In the genomic region with DNA sequence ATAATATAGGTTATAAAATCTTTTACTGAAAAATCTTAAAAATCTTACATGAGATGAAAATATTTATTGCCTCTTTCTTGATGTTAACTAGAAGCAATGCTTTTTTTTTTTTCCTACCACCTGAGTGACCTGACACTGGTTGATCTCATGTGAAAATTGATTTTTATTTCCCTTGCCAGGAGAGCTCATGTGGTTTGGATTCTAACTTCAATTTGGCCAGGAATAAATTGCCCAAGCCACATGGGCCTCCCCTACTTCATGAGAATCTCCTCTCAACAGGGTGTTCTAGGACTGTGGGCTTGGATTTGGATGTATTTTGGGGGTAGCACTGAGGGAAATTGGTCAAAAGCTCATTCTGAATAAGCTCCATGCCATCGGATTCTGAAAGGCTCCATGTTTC, we compare ENCODE assay signal across 34 cellular contexts. TPM values are rescaled to one million over a fixed set of nuclear protein-coding genes. Genes with fewer than 3 reads are reported as not detected.
"Had no signal": no experiment of that assay in that cellular context is flagged by ENCODE, and none has a peak within 500 bp of the region (broad histone marks: within the 10 kb centered on the region; RNA-seq: fewer than 3 reads in every experiment).

No MANE protein-coding gene starts in this region.

- H3K9me3 ChIP-seq: SK-N-SH had no signal

- H3K27me3 ChIP-seq: brain microvascular endothelial cell, cardiac muscle cell, SJSA1 had no signal

- H3K4me1 Mint-ChIP-seq: activated CD4-positive, alpha-beta T cell treated with anti-CD3 and anti-CD28 coated beads for 36 hours; activated CD4-positive, alpha-beta T cell treated with anti-CD3 and anti-CD28 coated beads, Interleukin-2, amount 10 ng/mL, durations not matched to agents 7 days and 5 days; activated naive CD4-positive, alpha-beta T cell treated with anti-CD3 and anti-CD28 coated beads, Interleukin-2, amount 10 ng/mL, durations not matched to agents 7 days and 5 days; activated naive CD8-positive, alpha-beta T cell treated with anti-CD3 and anti-CD28 coated beads, Interleukin-2, amount 50 U/mL, for 24 hours; central memory CD8-positive, alpha-beta T cell had no signal

- H3K9ac ChIP-seq: SK-N-SH had no signal

- H3K4me2 ChIP-seq: SK-N-SH had no signal

- H3K27ac ChIP-seq: brain microvascular endothelial cell, cardiac muscle cell, SJSA1 had no signal

- FAIRE-seq: TTC549 had no signal

- H3K4me1 ChIP-seq: SJSA1 had no signal

- H3K4me3 Mint-ChIP-seq: activated CD4-positive, alpha-beta T cell treated with anti-CD3 and anti-CD28 coated beads for 36 hours; activated CD4-positive, alpha-beta T cell treated with anti-CD3 and anti-CD28 coated beads, Interleukin-2, amount 10 ng/mL, durations not matched to agents 7 days and 5 days; activated CD8-positive, alpha-beta T cell treated with anti-CD3 and anti-CD28 coated beads, Interleukin-2, amount 10 ng/mL, durations not matched to agents 7 days and 5 days; activated naive CD4-positive, alpha-beta T cell treated with anti-CD3 and anti-CD28 coated beads, Interleukin-2, amount 10 ng/mL, durations not matched to agents 7 days and 5 days; activated naive CD8-positive, alpha-beta T cell; activated naive CD8-positive, alpha-beta T cell treated with anti-CD3 and anti-CD28 coated beads, Interleukin-2, amount 50 U/mL, for 24 hours; activated T-cell treated with anti-CD3 and anti-CD28 coated beads, Interleukin-2, amount 50 U/mL, for 4 hours; central memory CD8-positive, alpha-beta T cell; T-helper 1 cell treated with Interleukin-12 subunit alpha and Interleukin-12 subunit beta and Interleukin-4 antibody, amounts not matched to agents 30 μg/mL and 1 μg/mL, for 36 hours; T-helper 2 cell treated with Interferon-gamma antibody and Interleukin-4, amounts not matched to agents 5 μg/mL and 100 μg/mL, for 36 hours had no signal

- DNase-seq: activated CD4-positive, alpha-beta T cell treated with anti-CD3 and anti-CD28 coated beads for 36 hours; activated CD4-positive, alpha-beta T cell treated with anti-CD3 and anti-CD28 coated beads, Interleukin-2, amount 10 ng/mL, durations not matched to agents 7 days and 5 days; activated CD4-positive, alpha-beta T cell treated with anti-CD3 and anti-CD28 coated beads, Interleukin-2, amount 50 U/mL, for 48 hours; activated CD8-positive, alpha-beta T cell treated with anti-CD3 and anti-CD28 coated beads, Interleukin-2, amount 10 ng/mL, durations not matched to agents 7 days and 5 days; activated effector memory CD4-positive, alpha-beta T cell treated with Interleukin-2 at 50 U/mL for 16 hours; activated naive CD4-positive, alpha-beta T cell treated with anti-CD3 and anti-CD28 coated beads, Interleukin-2, amount 10 ng/mL, durations not matched to agents 7 days and 5 days; activated naive CD8-positive, alpha-beta T cell treated with anti-CD3 and anti-CD28 coated beads, Interleukin-2, amount 50 U/mL, for 24 hours; activated T-cell treated with anti-CD3 and anti-CD28 coated beads for 4 hours; activated T-cell treated with anti-CD3 and anti-CD28 coated beads, Interleukin-2, amount 50 U/mL, for 4 hours; anterior cingulate cortex; brain microvascular endothelial cell; Karpas-422; MV-4-11; NCI-H1092; NCI-H1436 treated with DMSO at 0.1 percent for 48 hours; NCI-H1694 treated with DMSO at 0.1 percent for 48 hours; NCI-H2029; NCI-H345; NCI-H524 treated with DMSO at 0.1 percent for 48 hours; SHP77 treated with DMSO at 0.1 percent for 48 hours; SK-N-SH had no signal

- H3K27ac Mint-ChIP-seq: activated CD4-positive, alpha-beta T cell treated with anti-CD3 and anti-CD28 coated beads for 36 hours; activated CD8-positive, alpha-beta T cell treated with anti-CD3 and anti-CD28 coated beads, Interleukin-2, amount 10 ng/mL, durations not matched to agents 7 days and 5 days; activated naive CD4-positive, alpha-beta T cell treated with anti-CD3 and anti-CD28 coated beads, Interleukin-2, amount 10 ng/mL, durations not matched to agents 7 days and 5 days; activated naive CD8-positive, alpha-beta T cell; activated naive CD8-positive, alpha-beta T cell treated with anti-CD3 and anti-CD28 coated beads, Interleukin-2, amount 50 U/mL, for 24 hours; T-helper 1 cell treated with Interleukin-12 subunit alpha and Interleukin-12 subunit beta and Interleukin-4 antibody, amounts not matched to agents 30 μg/mL and 1 μg/mL, for 36 hours; T-helper 2 cell treated with Interferon-gamma antibody and Interleukin-4, amounts not matched to agents 5 μg/mL and 100 μg/mL, for 36 hours had no signal

- ATAC-seq: activated CD4-positive, alpha-beta T cell treated with anti-CD3 and anti-CD28 coated beads for 36 hours; activated CD4-positive, CD25-positive, alpha-beta regulatory T cell treated with anti-CD3 and anti-CD28 coated beads, Interleukin-2, amount 50 U/mL, for 24 hours; activated CD8-positive, alpha-beta T cell treated with anti-CD3 and anti-CD28 coated beads, Interleukin-2, amount 10 ng/mL, durations not matched to agents 7 days and 5 days; activated naive CD8-positive, alpha-beta T cell treated with anti-CD3 and anti-CD28 coated beads, Interleukin-2, amount 50 U/mL, for 24 hours; activated T-cell treated with anti-CD3 and anti-CD28 coated beads, Interleukin-2, amount 50 U/mL, for 4 hours; Panc1 had no signal

- H3K9me2 ChIP-seq: SK-N-SH had no signal

- H3K27me3 Mint-ChIP-seq: activated CD4-positive, alpha-beta T cell treated with anti-CD3 and anti-CD28 coated beads for 36 hours; activated naive CD4-positive, alpha-beta T cell treated with anti-CD3 and anti-CD28 coated beads, Interleukin-2, amount 10 ng/mL, durations not matched to agents 7 days and 5 days; activated naive CD8-positive, alpha-beta T cell; activated naive CD8-positive, alpha-beta T cell treated with anti-CD3 and anti-CD28 coated beads, Interleukin-2, amount 50 U/mL, for 24 hours; central memory CD8-positive, alpha-beta T cell had no signal

- H3K4me3 ChIP-seq: cardiac muscle cell, SJSA1 had no signal

RNA-seq across cellular contexts. Expression of a gene that starts 45.0 kb away (rescaled TPM):
- total RNA-seq: activated CD4-positive, alpha-beta T cell treated with anti-CD3 and anti-CD28 coated beads for 36 hours; activated CD4-positive, alpha-beta T cell treated with anti-CD3 and anti-CD28 coated beads, Interleukin-2, amount 10 ng/mL, durations not matched to agents 7 days and 5 days; activated CD8-positive, alpha-beta T cell treated with anti-CD3 and anti-CD28 coated beads, Interleukin-2, amount 10 ng/mL, durations not matched to agents 7 days and 5 days; activated T-cell treated with anti-CD3 and anti-CD28 coated beads, Interleukin-2, amount 50 U/mL, for 4 hours; cardiac muscle cell; chondrocyte; MCF 10A; NCI-H460; RPMI7951; SJSA1 had no signal
- polyA plus RNA-seq: cardiac muscle cell, SK-N-SH had no signal
